8 cellular contexts compared by ENCODE assay signal in the genomic region with DNA sequence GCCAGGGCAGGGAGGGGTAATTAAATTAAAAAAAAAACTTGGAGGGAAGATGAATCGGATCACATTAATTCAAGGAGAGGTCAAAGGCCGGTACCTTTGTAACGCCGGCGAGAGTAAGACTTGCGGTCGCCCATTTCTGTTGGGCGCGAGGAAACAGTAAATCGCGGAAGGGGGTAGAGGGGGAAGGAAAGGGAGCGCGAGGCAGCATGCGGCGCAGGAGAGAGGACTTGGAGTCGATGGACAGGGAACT. TPM values are rescaled to one million over a fixed set of nuclear protein-coding genes. Genes with fewer than 3 reads are reported as not detected.
DNase-seq lines count a peak whose midpoint lies in the region; ATAC-seq and TF ChIP-seq lines count a peak whose summit lies in the region.

No MANE protein-coding gene starts in this region.

- peak; percentile 15 for TF ChIP-seq EP300 in neural cell (conservative IDR thresholded peaks at IDR 0.05; ENCODE audit: poor library complexity, severe bottlenecking)

- H4K20me1 ChIP-seq in BLaER1 (peaks cover 44% of the 10 kb centered on the region), neural cell (ENCODE audit: insufficient read depth) (peaks cover 19% of the 10 kb centered on the region)

- H3K9ac ChIP-seq in BLaER1 (peak overlapping the region; percentile 84), NT2/D1 (ENCODE audit: insufficient read length, low read depth) (peak overlapping the region; percentile 61), neural cell (ENCODE audit: low read length) (peak overlapping the region; percentile 66)

- peaks cover 9% of the 10 kb centered on the region for H3F3A ChIP-seq in neural cell (ENCODE audit: insufficient read depth, low read length, poor library complexity, severe bottlenecking)

- peaks cover 54% of the 10 kb centered on the region for H3K79me2 ChIP-seq in neural cell (replicated peaks; ENCODE audit: insufficient read depth, low read length)

- H3K27ac ChIP-seq in BLaER1 (peak overlapping the region; percentile 66; the same call in 1 of the 2 replicates), ectodermal cell (ENCODE audit: insufficient read depth, low read depth, low read length, poor library complexity, severe bottlenecking) (peak overlapping the region; percentile 95), neural cell (ENCODE audit: low read length) (peak overlapping the region; percentile 80)

- H3K4me1 ChIP-seq in BLaER1 (peaks cover 46% of the 10 kb centered on the region), NT2/D1 (ENCODE audit: insufficient read depth, insufficient read length) (peaks cover 6% of the 10 kb centered on the region), ectodermal cell (ENCODE audit: control insufficient read depth, insufficient read depth, low read length) (no peaks in the 10 kb centered on the region)

- WGBS in ectodermal cell, 2 experiments: 0 to 1% methylated on average over 16 of the region's 16 CpGs

- no peak for TF ChIP-seq RAD21 in neural cell (conservative IDR thresholded peaks at IDR 0.05)

- H3K36me3 ChIP-seq in BLaER1: peaks cover 4% of the 10 kb centered on the region; the same call in 1 of the 2 replicates
- H3K36me3 ChIP-seq in NT2/D1 (ENCODE audit: insufficient read depth, insufficient read length, low read length): peaks cover 4% of the 10 kb centered on the region
- H3K36me3 ChIP-seq in ectodermal cell (ENCODE audit: control insufficient read depth, insufficient read depth, low read length): no peaks in the 10 kb centered on the region
- H3K36me3 ChIP-seq in neural cell (ENCODE audit: insufficient read depth, low read length): no peaks in the 10 kb centered on the region

- peak overlapping the region; percentile 59 for H2AFZ ChIP-seq in neural cell (ENCODE audit: low read depth, low read length)

- DNase-seq in NT2/D1 (ENCODE audit: low read depth, low spot score) (no peak), NCI-H1417 (lab: John Stamatoyannopoulos, UW) (no peak)

- H3K9me3 ChIP-seq in BLaER1 (no peaks in the 10 kb centered on the region), NT2/D1 (ENCODE audit: insufficient read depth, low read length) (no peaks in the 10 kb centered on the region), ectodermal cell (ENCODE audit: control insufficient read depth, low read length) (no peaks in the 10 kb centered on the region), neural cell (ENCODE audit: low read length) (no peaks in the 10 kb centered on the region)

- H3K4me3 ChIP-seq in BLaER1 (peak overlapping the region; percentile 86), NT2/D1 (ENCODE audit: insufficient read length, low read depth) (peak overlapping the region; percentile 32), ectodermal cell (ENCODE audit: insufficient read depth, low read depth, low read length) (peak overlapping the region; percentile 80), neural cell (ENCODE audit: low read length) (peak overlapping the region; percentile 90)

- H3K4me2 ChIP-seq in BLaER1 (peak overlapping the region; percentile 91), neural cell (ENCODE audit: low read length) (peak overlapping the region; percentile 87)

- H3K9me2 ChIP-seq in neural cell (ENCODE audit: insufficient read depth, low read length): no peaks in the 10 kb centered on the region

- H3K27me3 ChIP-seq in BLaER1 (peaks cover 17% of the 10 kb centered on the region; the same call in 1 of the 2 replicates), NT2/D1 (ENCODE audit: insufficient read depth, insufficient read length) (peaks cover 19% of the 10 kb centered on the region), ectodermal cell (ENCODE audit: control insufficient read depth, insufficient read depth, low read length, poor library complexity, severe bottlenecking) (no peaks in the 10 kb centered on the region), neural cell (ENCODE audit: insufficient read depth, low read depth, low read length) (no peaks in the 10 kb centered on the region)

- no peak for TF ChIP-seq CTCF in neural cell (IDR thresholded peaks at IDR 0.05; ENCODE audit: poor library complexity, severe bottlenecking)

- no peak for ATAC-seq in GM21737 (IDR thresholded peaks at IDR 0.05; ENCODE audit: unreplicated experiment)
- no peak for ATAC-seq in GM21447 (IDR thresholded peaks at IDR 0.05; ENCODE audit: unreplicated experiment)
- no peak for ATAC-seq in GM18511 (IDR thresholded peaks at IDR 0.05; ENCODE audit: unreplicated experiment)

TF ChIP-seq in neural cell, 6 proteins besides CTCF, POLR2A, EP300 and RAD21:
- peak; percentile 72 for TF ChIP-seq POLR2AphosphoS5 (IDR thresholded peaks at IDR 0.05)
- peak; percentile 72 for TF ChIP-seq MXI1 (conservative IDR thresholded peaks at IDR 0.05; ENCODE audit: poor library complexity, severe bottlenecking)
- TF ChIP-seq TAF1 (IDR thresholded peaks at IDR 0.05; ENCODE audit: low read depth): no peak
- no peak for TF ChIP-seq EZH2 (IDR thresholded peaks at IDR 0.05; ENCODE audit: borderline replicate concordance, insufficient read depth, low read length, poor library complexity, severe bottlenecking)
- no peak for TF ChIP-seq SMC3 (conservative IDR thresholded peaks at IDR 0.05; ENCODE audit: poor library complexity)
- TF ChIP-seq, protein P1, sequence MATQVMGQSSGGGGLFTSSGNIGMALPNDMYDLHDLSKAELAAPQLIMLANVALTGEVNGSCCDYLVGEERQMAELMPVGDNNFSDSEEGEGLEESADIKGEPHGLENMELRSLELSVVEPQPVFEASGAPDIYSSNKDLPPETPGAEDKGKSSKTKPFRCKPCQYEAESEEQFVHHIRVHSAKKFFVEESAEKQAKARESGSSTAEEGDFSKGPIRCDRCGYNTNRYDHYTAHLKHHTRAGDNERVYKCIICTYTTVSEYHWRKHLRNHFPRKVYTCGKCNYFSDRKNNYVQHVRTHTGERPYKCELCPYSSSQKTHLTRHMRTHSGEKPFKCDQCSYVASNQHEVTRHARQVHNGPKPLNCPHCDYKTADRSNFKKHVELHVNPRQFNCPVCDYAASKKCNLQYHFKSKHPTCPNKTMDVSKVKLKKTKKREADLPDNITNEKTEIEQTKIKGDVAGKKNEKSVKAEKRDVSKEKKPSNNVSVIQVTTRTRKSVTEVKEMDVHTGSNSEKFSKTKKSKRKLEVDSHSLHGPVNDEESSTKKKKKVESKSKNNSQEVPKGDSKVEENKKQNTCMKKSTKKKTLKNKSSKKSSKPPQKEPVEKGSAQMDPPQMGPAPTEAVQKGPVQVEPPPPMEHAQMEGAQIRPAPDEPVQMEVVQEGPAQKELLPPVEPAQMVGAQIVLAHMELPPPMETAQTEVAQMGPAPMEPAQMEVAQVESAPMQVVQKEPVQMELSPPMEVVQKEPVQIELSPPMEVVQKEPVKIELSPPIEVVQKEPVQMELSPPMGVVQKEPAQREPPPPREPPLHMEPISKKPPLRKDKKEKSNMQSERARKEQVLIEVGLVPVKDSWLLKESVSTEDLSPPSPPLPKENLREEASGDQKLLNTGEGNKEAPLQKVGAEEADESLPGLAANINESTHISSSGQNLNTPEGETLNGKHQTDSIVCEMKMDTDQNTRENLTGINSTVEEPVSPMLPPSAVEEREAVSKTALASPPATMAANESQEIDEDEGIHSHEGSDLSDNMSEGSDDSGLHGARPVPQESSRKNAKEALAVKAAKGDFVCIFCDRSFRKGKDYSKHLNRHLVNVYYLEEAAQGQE (IDR thresholded peaks at IDR 0.05; ENCODE audit: borderline replicate concordance): peak; percentile 49

RNA-seq across cellular contexts. Expression of a gene that starts 0.3 kb away (rescaled TPM):
- 65.2 TPM for polyA plus RNA-seq in ectodermal cell (2013, experiment 1 of 4)
- 64.0 TPM for polyA plus RNA-seq in ectodermal cell (2013, experiment 2 of 4)
- 61.3 TPM for polyA plus RNA-seq in ectodermal cell (2013, experiment 3 of 4)
- polyA plus RNA-seq in ectodermal cell (2013, experiment 4 of 4): 67.4 TPM
- 58.4 and 61.7 TPM in 2 replicates for polyA plus RNA-seq in neural cell
- polyA minus RNA-seq in neural cell: 110 and 121 TPM in 2 replicates

Comparison
In these comparisons a context has a peak if more than half of its experiments do, and no peak if none do; other contexts are left out.
1. H3K4me3 ChIP-seq: peak in every context shown above with its lines; median percentile 90 in neural cell; 86 in BLaER1; 80 in ectodermal cell; 32 in NT2/D1.